In the genomic region with DNA sequence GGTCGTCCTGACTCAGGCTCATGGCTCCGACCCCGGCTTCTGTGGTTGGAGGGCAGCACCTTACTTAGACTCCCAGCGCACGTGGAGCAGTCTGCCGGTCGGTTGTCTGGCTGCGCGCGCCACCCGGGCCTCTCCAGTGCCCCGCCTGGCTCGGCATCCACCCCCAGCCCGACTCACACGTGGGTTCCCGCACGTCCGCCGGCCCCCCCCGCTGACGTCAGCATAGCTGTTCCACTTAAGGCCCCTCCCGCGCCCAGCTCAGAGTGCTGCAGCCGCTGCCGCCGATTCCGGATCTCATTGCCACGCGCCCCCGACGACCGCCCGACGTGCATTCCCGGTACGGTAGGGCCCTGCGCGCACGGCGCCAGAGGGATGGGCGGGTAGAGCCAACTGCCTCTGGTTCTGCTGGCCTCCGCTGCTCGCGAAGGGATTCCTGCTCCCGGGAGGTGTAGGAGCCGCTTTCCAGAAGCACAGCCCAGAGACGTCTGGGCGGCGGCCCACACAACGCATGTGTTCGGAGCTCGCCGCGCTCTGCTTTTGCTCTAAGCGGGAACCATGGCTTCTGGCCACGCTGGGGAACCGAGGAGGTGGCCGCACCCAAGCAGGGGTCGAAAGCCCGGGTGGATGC, we compare ENCODE assay signal across 1 cellular context.
TF ChIP-seq lines count a peak whose summit lies in the region.

Gene LDHA (plus strand): TSS at position 264 of the 628 bp plus-strand sequence. CDS start 2,280 bp downstream, outside the sequence.

TF ChIP-seq in HepG2, 621 proteins besides CTCF, POLR2A, EP300 and RAD21 (continued from another document and continues in another):
- TF ChIP-seq, protein P1, sequence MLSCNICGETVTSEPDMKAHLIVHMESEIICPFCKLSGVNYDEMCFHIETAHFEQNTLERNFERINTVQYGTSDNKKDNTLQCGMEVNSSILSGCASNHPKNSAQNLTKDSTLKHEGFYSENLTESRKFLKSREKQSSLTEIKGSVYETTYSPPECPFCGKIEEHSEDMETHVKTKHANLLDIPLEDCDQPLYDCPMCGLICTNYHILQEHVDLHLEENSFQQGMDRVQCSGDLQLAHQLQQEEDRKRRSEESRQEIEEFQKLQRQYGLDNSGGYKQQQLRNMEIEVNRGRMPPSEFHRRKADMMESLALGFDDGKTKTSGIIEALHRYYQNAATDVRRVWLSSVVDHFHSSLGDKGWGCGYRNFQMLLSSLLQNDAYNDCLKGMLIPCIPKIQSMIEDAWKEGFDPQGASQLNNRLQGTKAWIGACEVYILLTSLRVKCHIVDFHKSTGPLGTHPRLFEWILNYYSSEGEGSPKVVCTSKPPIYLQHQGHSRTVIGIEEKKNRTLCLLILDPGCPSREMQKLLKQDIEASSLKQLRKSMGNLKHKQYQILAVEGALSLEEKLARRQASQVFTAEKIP (CRISPR knock-in tag; IDR thresholded peaks at IDR 0.05; ENCODE audit: borderline replicate concordance), result no peak
- TF ChIP-seq ZNF777 (CRISPR knock-in tag; IDR thresholded peaks at IDR 0.05) (peak; percentile 97), ZNF589 (CRISPR knock-in tag; conservative IDR thresholded peaks at IDR 0.05) (peak; percentile 91), PAWR (CRISPR knock-in tag; IDR thresholded peaks at IDR 0.05; ENCODE audit: borderline replicate concordance) (no peak), FOXK1 (CRISPR knock-in tag; IDR thresholded peaks at IDR 0.05; ENCODE audit: borderline replicate concordance, low read depth) (0 out of 2 replicates have a peak, but pooled peaks have one; percentile 62), ZNF317 (CRISPR knock-in tag; IDR thresholded peaks at IDR 0.05) (peak; percentile 95), ZNF563 (CRISPR knock-in tag; IDR thresholded peaks at IDR 0.05) (peak; percentile 98), ZNF781 (CRISPR knock-in tag; IDR thresholded peaks at IDR 0.05; ENCODE audit: borderline replicate concordance, not compliant biosample characterization) (peak; percentile 99), ZNF17 (CRISPR knock-in tag; IDR thresholded peaks at IDR 0.05) (peak; percentile 96), NPAS2 (CRISPR knock-in tag; IDR thresholded peaks at IDR 0.05; ENCODE audit: borderline replicate concordance) (peak; percentile 88; the same call in 1 of the 2 replicates), CHD4 (IDR thresholded peaks at IDR 0.05; ENCODE audit: borderline replicate concordance, low read length) (no peak), KDM1A (CRISPR knock-in tag; IDR thresholded peaks at IDR 0.05) (no peak), HNF1B (CRISPR knock-in tag; IDR thresholded peaks at IDR 0.05) (peak; percentile 94), POLR2AphosphoS2 (IDR thresholded peaks at IDR 0.05; ENCODE audit: low read depth, low read length) (peak; percentile 96; the same call in 1 of the 2 replicates), JARID2 (CRISPR knock-in tag; IDR thresholded peaks at IDR 0.05; ENCODE audit: insufficient replicate concordance) (no peak), SPEN (CRISPR knock-in tag; IDR thresholded peaks at IDR 0.05; ENCODE audit: low read depth) (peak; percentile 90), HOMEZ (CRISPR knock-in tag; IDR thresholded peaks at IDR 0.05; ENCODE audit: low read depth) (no peak; the same call in 1 of the 2 replicates), ZSCAN9 (CRISPR knock-in tag; IDR thresholded peaks at IDR 0.05; ENCODE audit: borderline replicate concordance) (peak; percentile 86; the same call in 1 of the 2 replicates), KLF15 (CRISPR knock-in tag; IDR thresholded peaks at IDR 0.05; ENCODE audit: borderline replicate concordance) (peak; percentile 95), MED8 (CRISPR knock-in tag; IDR thresholded peaks at IDR 0.05; ENCODE audit: insufficient replicate concordance) (peak; percentile 96), KMT2B (CRISPR knock-in tag; IDR thresholded peaks at IDR 0.05) (peak; percentile 86), BRCA1 (CRISPR knock-in tag; IDR thresholded peaks at IDR 0.05) (peak; percentile 87), RBAK (CRISPR knock-in tag; IDR thresholded peaks at IDR 0.05) (no peak; the same call in 1 of the 2 replicates), NCOA1 (CRISPR knock-in tag; IDR thresholded peaks at IDR 0.05) (peak; percentile 87; the same call in 1 of the 2 replicates), ZNF282 (IDR thresholded peaks at IDR 0.05; ENCODE audit: partially characterized antibody) (no peak), ZSCAN21 (CRISPR knock-in tag; IDR thresholded peaks at IDR 0.05; ENCODE audit: borderline replicate concordance) (peak; percentile 90; the same call in 1 of the 2 replicates), FLYWCH1 (CRISPR knock-in tag; IDR thresholded peaks at IDR 0.05) (no peak), KDM5B (CRISPR knock-in tag; IDR thresholded peaks at IDR 0.05; ENCODE audit: borderline replicate concordance) (peak; percentile 99), POLR2AphosphoS5 (IDR thresholded peaks at IDR 0.05; ENCODE audit: low read depth, low read length) (peak; percentile 99), ZNF614 (CRISPR knock-in tag; IDR thresholded peaks at IDR 0.05; ENCODE audit: borderline replicate concordance) (peak; percentile 94; the same call in 1 of the 2 replicates), ZNF264 (CRISPR knock-in tag; IDR thresholded peaks at IDR 0.05) (peak; percentile 96), ZNF335 (CRISPR knock-in tag; IDR thresholded peaks at IDR 0.05) (peak; percentile 90), PLRG1 (conservative IDR thresholded peaks at IDR 0.05) (no peak), GABPA (IDR thresholded peaks at IDR 0.05; ENCODE audit: low read depth, low read length) (no peak), GABPA (CRISPR knock-in tag; IDR thresholded peaks at IDR 0.05; ENCODE audit: low read depth) (0 out of 2 replicates have a peak, but pooled peaks have one; percentile 42), ZNF747 (CRISPR knock-in tag; IDR thresholded peaks at IDR 0.05; ENCODE audit: borderline replicate concordance) (peak; percentile 98), PHF8 (CRISPR knock-in tag; IDR thresholded peaks at IDR 0.05) (peak; percentile 89), SUZ12 (IDR thresholded peaks at IDR 0.05; ENCODE audit: low read depth, low read length) (no peak), WIZ (CRISPR knock-in tag; IDR thresholded peaks at IDR 0.05) (peak; percentile 78; the same call in 1 of the 2 replicates), KLF13 (CRISPR knock-in tag; IDR thresholded peaks at IDR 0.05) (no peak; the same call in 1 of the 2 replicates), FOSL1 (CRISPR knock-in tag; IDR thresholded peaks at IDR 0.05; ENCODE audit: borderline replicate concordance) (no peak), TERF1 (CRISPR knock-in tag; IDR thresholded peaks at IDR 0.05) (no peak), ZNF329 (CRISPR knock-in tag; IDR thresholded peaks at IDR 0.05; ENCODE audit: low read depth) (peak; percentile 92), ZNF513 (CRISPR knock-in tag; conservative IDR thresholded peaks at IDR 0.05) (no peak; the same call in 1 of the 2 replicates)
- TF ChIP-seq, protein P2, sequence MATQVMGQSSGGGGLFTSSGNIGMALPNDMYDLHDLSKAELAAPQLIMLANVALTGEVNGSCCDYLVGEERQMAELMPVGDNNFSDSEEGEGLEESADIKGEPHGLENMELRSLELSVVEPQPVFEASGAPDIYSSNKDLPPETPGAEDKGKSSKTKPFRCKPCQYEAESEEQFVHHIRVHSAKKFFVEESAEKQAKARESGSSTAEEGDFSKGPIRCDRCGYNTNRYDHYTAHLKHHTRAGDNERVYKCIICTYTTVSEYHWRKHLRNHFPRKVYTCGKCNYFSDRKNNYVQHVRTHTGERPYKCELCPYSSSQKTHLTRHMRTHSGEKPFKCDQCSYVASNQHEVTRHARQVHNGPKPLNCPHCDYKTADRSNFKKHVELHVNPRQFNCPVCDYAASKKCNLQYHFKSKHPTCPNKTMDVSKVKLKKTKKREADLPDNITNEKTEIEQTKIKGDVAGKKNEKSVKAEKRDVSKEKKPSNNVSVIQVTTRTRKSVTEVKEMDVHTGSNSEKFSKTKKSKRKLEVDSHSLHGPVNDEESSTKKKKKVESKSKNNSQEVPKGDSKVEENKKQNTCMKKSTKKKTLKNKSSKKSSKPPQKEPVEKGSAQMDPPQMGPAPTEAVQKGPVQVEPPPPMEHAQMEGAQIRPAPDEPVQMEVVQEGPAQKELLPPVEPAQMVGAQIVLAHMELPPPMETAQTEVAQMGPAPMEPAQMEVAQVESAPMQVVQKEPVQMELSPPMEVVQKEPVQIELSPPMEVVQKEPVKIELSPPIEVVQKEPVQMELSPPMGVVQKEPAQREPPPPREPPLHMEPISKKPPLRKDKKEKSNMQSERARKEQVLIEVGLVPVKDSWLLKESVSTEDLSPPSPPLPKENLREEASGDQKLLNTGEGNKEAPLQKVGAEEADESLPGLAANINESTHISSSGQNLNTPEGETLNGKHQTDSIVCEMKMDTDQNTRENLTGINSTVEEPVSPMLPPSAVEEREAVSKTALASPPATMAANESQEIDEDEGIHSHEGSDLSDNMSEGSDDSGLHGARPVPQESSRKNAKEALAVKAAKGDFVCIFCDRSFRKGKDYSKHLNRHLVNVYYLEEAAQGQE (IDR thresholded peaks at IDR 0.05; ENCODE audit: borderline replicate concordance in 1 of 2, low read depth in 1 of 2, low read length in 2 of 2), result peak in 1 of 2 experiments; percentile 79; a peak in 2 of 4 replicates
- TF ChIP-seq, protein P3, sequence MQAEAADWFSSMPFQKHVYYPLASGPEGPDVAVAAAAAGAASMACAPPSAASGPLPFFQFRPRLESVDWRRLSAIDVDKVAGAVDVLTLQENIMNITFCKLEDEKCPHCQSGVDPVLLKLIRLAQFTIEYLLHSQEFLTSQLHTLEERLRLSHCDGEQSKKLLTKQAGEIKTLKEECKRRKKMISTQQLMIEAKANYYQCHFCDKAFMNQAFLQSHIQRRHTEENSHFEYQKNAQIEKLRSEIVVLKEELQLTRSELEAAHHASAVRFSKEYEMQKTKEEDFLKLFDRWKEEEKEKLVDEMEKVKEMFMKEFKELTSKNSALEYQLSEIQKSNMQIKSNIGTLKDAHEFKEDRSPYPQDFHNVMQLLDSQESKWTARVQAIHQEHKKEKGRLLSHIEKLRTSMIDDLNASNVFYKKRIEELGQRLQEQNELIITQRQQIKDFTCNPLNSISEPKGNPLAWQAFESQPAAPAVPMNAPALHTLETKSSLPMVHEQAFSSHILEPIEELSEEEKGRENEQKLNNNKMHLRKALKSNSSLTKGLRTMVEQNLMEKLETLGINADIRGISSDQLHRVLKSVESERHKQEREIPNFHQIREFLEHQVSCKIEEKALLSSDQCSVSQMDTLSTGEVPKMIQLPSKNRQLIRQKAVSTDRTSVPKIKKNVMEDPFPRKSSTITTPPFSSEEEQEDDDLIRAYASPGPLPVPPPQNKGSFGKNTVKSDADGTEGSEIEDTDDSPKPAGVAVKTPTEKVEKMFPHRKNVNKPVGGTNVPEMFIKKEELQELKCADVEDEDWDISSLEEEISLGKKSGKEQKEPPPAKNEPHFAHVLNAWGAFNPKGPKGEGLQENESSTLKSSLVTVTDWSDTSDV (CRISPR knock-in tag; IDR thresholded peaks at IDR 0.05), result peak; percentile 96
- TF ChIP-seq, protein P4, sequence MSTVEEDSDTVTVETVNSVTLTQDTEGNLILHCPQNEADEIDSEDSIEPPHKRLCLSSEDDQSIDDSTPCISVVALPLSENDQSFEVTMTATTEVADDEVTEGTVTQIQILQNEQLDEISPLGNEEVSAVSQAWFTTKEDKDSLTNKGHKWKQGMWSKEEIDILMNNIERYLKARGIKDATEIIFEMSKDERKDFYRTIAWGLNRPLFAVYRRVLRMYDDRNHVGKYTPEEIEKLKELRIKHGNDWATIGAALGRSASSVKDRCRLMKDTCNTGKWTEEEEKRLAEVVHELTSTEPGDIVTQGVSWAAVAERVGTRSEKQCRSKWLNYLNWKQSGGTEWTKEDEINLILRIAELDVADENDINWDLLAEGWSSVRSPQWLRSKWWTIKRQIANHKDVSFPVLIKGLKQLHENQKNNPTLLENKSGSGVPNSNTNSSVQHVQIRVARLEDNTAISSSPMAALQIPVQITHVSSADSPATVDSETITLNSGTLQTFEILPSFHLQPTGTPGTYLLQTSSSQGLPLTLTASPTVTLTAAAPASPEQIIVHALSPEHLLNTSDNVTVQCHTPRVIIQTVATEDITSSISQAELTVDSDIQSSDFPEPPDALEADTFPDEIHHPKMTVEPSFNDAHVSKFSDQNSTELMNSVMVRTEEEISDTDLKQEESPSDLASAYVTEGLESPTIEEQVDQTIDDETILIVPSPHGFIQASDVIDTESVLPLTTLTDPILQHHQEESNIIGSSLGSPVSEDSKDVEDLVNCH (CRISPR knock-in tag; IDR thresholded peaks at IDR 0.05), result no peak
